9 cellular contexts compared by ENCODE assay signal in the genomic region with DNA sequence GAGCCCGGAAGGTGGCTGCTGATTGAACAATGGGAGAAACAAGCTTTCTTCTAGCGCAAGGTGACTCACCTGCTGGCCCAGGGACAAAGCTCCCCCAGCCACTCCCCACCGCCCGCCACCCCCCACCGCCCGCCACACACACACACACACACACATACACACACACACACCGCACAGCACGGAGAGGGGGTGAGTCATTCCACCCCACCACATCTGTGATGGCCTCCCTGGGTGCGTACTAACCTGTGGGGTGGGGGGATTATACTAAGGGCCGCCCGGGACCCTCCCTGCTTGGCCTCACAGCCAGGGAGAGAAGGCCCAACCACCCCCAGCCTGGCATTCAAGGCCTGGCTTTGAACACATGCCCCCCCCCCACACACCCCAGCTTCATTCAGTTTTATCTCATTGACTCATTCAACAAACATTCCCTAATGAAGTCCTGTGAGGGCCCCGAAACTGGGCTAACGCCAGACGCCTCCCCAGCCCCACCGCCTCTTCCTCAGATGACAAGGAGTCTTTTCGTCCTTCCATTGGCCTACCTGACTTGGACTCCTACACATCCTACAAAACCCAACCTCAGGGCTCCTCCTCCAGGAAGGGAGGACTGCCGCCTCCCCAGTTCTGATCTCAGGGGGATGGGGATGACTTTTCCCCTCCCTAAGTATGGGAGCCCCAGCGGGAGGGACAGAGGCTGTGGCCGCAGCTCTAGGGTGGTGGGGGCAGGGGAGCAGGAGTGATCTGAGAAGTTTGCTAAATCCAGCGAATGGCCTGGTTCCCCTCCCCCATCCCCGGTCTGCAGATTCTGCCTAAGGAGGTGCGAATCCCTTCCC.
A peak's percentile ranks its signal among the peaks of the same experiment; 100 is the strongest.
DNase-seq lines count a peak whose midpoint lies in the region; ATAC-seq, FAIRE-seq and TF ChIP-seq lines count a peak whose summit lies in the region.
"Had no signal": no experiment of that assay in that cellular context is flagged by ENCODE, and none has a peak within 500 bp of the region (broad histone marks: within the 10 kb centered on the region; RNA-seq: fewer than 3 reads in every experiment).

No MANE protein-coding gene starts in this region.

- POLR2A ChIA-PET in HEK293T (lab: Yijun Ruan, JAX): interaction anchor here (1.1 to 1.3 kb wide), 2 partner anchors 22 to 479 kb away, joined by 3 to 5 read pairs; no protein-coding TSS in a partner anchor

- in situ Hi-C loops in ACHN (cut with HindIII; ENCODE audit: low pct_ligation_motif_present, low pct_unique_long_range_greater_than_20kb, low sequenced_read_pairs): no loop called here

- peaks cover 2% of the 10 kb centered on the region for H3K4me1 ChIP-seq in iPS-15b (ENCODE audit: control insufficient read depth, insufficient read depth, low read length)

- no peak for ATAC-seq in HG03175 (IDR thresholded peaks at IDR 0.05; ENCODE audit: unreplicated experiment)

- H3K4me3 ChIP-seq in iPS-15b (ENCODE audit: low read depth, low read length): peak overlapping the region; percentile 41

- no peak for FAIRE-seq in HTR-8/SVneo (lab: Jason Lieb, UNC)
- FAIRE-seq: colon had no signal

- CTCF ChIA-PET in HEK293T (lab: Yijun Ruan, JAX): interaction anchor here (0.6 kb wide), 1 partner anchor 16 kb away, joined by 3 read pairs; no protein-coding TSS in a partner anchor

- H3K9ac ChIP-seq in iPS-15b (ENCODE audit: low read depth, low read length): no peak overlapping the region

- H3K9me3 ChIP-seq in iPS-15b (ENCODE audit: control insufficient read depth, insufficient read depth, low read length): no peaks in the 10 kb centered on the region

- peaks cover 80% of the 10 kb centered on the region for H3K27me3 ChIP-seq in iPS-15b (ENCODE audit: control insufficient read depth, insufficient read depth, low read length)

- DNase-seq in ACHN (peak; percentile 96), HTR-8/SVneo (ENCODE audit: insufficient read length, low spot score) (peak; percentile 58), activated T-cell treated with anti-CD3 and anti-CD28 coated beads for 1 hour (ENCODE audit: low read depth) (peak; percentile 19), NCI-H82 (lab: John Stamatoyannopoulos, UW) (no peak), HEK293T (ENCODE audit: extremely low spot score) (no peak), SIG-M5 (lab: John Stamatoyannopoulos, UW) (no peak)

- H3K36me3 ChIP-seq in iPS-15b (ENCODE audit: control insufficient read depth, insufficient read depth, low read length): no peaks in the 10 kb centered on the region

TF ChIP-seq in HEK293T, 16 proteins besides CTCF, POLR2A, EP300 and RAD21:
- TF ChIP-seq BHLHE40 (IDR thresholded peaks at IDR 0.05; ENCODE audit: borderline replicate concordance) (no peak), FOXA1 (IDR thresholded peaks at IDR 0.05) (no peak)

Comparison
In these comparisons a context has a peak if more than half of its experiments do, and no peak if none do; other contexts are left out.
1. DNase-seq: peak in ACHN (single experiment), HTR-8/SVneo (single experiment) and activated T-cell treated with anti-CD3 and anti-CD28 coated beads for 1 hour (single experiment); none in NCI-H82 (single experiment), HEK293T (single experiment) and SIG-M5 (single experiment).